In the genomic region with DNA sequence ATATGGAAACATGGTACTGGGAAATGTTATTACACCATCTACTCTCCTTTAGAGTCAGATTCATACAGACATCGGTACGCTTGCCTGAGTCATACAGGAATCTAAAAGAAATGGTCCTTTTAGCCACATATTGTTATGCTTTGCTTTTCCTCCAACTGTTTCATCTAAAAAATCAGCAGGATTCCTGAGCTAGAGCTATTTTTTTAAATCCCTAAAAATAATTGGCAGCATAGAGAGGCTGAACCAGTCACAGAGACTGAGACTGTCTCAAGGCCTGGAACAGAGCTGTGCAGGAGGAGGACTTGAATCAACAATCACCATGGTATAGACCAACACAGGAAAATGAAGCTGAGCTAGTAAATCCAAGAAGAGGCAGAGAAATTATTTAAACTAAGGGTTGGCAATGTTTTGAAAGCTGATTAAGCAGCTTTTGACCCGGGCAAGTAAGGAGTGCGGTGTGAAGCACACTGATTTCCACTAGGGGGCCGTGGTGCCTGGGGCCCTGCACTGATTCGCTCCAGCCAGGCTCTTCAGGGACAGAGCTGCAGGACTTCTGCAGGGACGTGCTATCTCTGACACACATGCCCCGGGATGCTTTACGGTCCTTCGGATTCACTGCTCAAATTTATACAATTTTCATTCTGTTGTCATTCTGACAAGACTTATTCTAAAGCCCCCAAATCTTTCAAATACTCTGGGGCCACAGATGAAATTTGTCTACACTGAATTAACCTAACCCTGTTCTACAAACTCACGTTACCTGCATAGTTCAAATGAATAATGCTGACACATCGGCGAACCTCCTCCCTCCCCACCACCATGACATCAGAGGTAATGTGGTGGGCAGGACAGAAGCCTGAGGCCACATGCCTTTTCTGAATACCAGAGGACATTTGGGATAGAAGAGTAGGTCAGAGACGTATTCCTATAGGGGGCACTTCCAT, we compare ENCODE assay signal across 9 cellular contexts.
DNase-seq lines count a peak whose midpoint lies in the region; ATAC-seq and FAIRE-seq lines count a peak whose summit lies in the region.
"Had no signal": no experiment of that assay in that cellular context is flagged by ENCODE, and none has a peak within 500 bp of the region (broad histone marks: within the 10 kb centered on the region; RNA-seq: fewer than 3 reads in every experiment).

No MANE protein-coding gene starts in this region.

- peak; percentile 84 for ATAC-seq in GM21447 (IDR thresholded peaks at IDR 0.05; ENCODE audit: unreplicated experiment)
- ATAC-seq in HG03575 (IDR thresholded peaks at IDR 0.05; ENCODE audit: extremely low read depth, insufficient number of reproducible peaks, low FRiP score, unreplicated experiment) = peak; percentile 55

- FAIRE-seq in RCC 7860 (lab: Jason Lieb, UNC) = no peak
- FAIRE-seq: endometrium had no signal

- H3K36me3 ChIP-seq in adipocyte (ENCODE audit: control insufficient read depth, insufficient read depth, low read length, severe bottlenecking) (peaks cover 1% of the 10 kb centered on the region), skeletal muscle satellite cell (ENCODE audit: insufficient read depth, low read length) (no peaks in the 10 kb centered on the region)

- H3K9me3 ChIP-seq in adipocyte (ENCODE audit: control insufficient read depth, low read length) (no peaks in the 10 kb centered on the region), skeletal muscle satellite cell (replicated peaks; ENCODE audit: low read length) (no peaks in the 10 kb centered on the region)

- DNase-seq in GF-D8 (lab: John Stamatoyannopoulos, UW) (peak; percentile 17), RCC 7860 (ENCODE audit: low spot score) (peak; percentile 34), adipocyte (ENCODE audit: low read depth) (peak; percentile 79), hepatic stellate cell (ENCODE audit: low spot score) (peak; percentile 65), NCI-H2029 treated with DMSO at 0.1 percent for 48 hours (lab: John Stamatoyannopoulos, UW) (no peak)

- H3K9ac ChIP-seq in adipocyte (ENCODE audit: low read length) = peak overlapping the region; percentile 2
- H3K9ac ChIP-seq in skeletal muscle satellite cell (ENCODE audit: low read depth, low read length) = no peak overlapping the region

- H3K4me1 ChIP-seq in adipocyte (ENCODE audit: control insufficient read depth, insufficient read depth, low read length) (peaks cover 16% of the 10 kb centered on the region), skeletal muscle satellite cell (ENCODE audit: control insufficient read depth, insufficient read depth, low read length) (peaks cover 22% of the 10 kb centered on the region)

- H3K4me3 ChIP-seq in adipocyte (ENCODE audit: low read length) (no peak overlapping the region), skeletal muscle satellite cell (ENCODE audit: low read length) (no peak overlapping the region)

- H3K4me2 ChIP-seq in skeletal muscle satellite cell (ENCODE audit: low read length) = peak overlapping the region; percentile 13

- H3K27me3 ChIP-seq in adipocyte (replicated peaks; ENCODE audit: control insufficient read depth, insufficient read depth, low read length) = no peaks in the 10 kb centered on the region
- no peaks in the 10 kb centered on the region for H3K27me3 ChIP-seq in skeletal muscle satellite cell (ENCODE audit: control insufficient read depth, insufficient read depth, low read length)
